8 cellular contexts compared by ENCODE assay signal in genomic region chr16:81745704-81746558, GRCh38. TPM values are rescaled to one million over a fixed set of nuclear protein-coding genes. Genes with fewer than 3 reads are reported as not detected.
DNase-seq lines count a peak whose midpoint lies in the region; ATAC-seq, FAIRE-seq and TF ChIP-seq lines count a peak whose summit lies in the region.

No MANE protein-coding gene starts in this region.

- ATAC-seq in HG03103 (IDR thresholded peaks at IDR 0.05; ENCODE audit: low read depth, unreplicated experiment) (peak; percentile 47), foreskin keratinocyte (peak; percentile 76)

- no peaks in the 10 kb centered on the region for H3K27me3 ChIP-seq in Peyer's patch
- peaks cover 7% of the 10 kb centered on the region for H3K27me3 ChIP-seq in foreskin keratinocyte
- peaks cover 4% of the 10 kb centered on the region for H3K27me3 ChIP-seq in neuron (ENCODE audit: insufficient read depth, low read length)
- no peaks in the 10 kb centered on the region for H3K27me3 ChIP-seq in stomach smooth muscle (ENCODE audit: control insufficient read depth in 1 of 2, insufficient read depth in 2 of 2, low read length in 2 of 2)

- no peaks in the 10 kb centered on the region for H3K9me3 ChIP-seq in Peyer's patch
- H3K9me3 ChIP-seq in neuron (ENCODE audit: low read length): no peaks in the 10 kb centered on the region
- no peaks in the 10 kb centered on the region for H3K9me3 ChIP-seq in stomach smooth muscle (ENCODE audit: control insufficient read depth in 2 of 2, low read length in 2 of 2)

- H3K4me1 ChIP-seq in Peyer's patch: peaks cover 0 to 11% (median 7%) of the 10 kb centered on the region in 4 donors
- no peaks in the 10 kb centered on the region for H3K4me1 ChIP-seq in foreskin keratinocyte
- H3K4me1 ChIP-seq in neuron (ENCODE audit: insufficient read depth, low read length): peaks cover 4% of the 10 kb centered on the region
- H3K4me1 ChIP-seq in stomach smooth muscle (ENCODE audit: control insufficient read depth, insufficient read depth, low read length): peaks cover 4% of the 10 kb centered on the region

- DNase-seq in 8988T: peak; percentile 83
- DNase-seq in GM18507 (ENCODE audit: extremely low spot score, insufficient read length, low read depth): peak; percentile 62
- DNase-seq in Peyer's patch: peak; percentile 75 to 89 (median 78)
- DNase-seq in activated T-helper 9 cell treated with anti-CD3 and anti-CD28 coated beads, Interleukin-2, amount 50 U/mL, for 16 hours (ENCODE audit: low read depth): peak; percentile 55
- DNase-seq in foreskin keratinocyte: peak in 1 of 2 donors; percentile 39

- no peak for TF ChIP-seq POLR2A in Peyer's patch (IDR thresholded peaks at IDR 0.05)

- FAIRE-seq in GM18507 (lab: Jason Lieb, UNC): peak; percentile 82

- peak overlapping the region; percentile 75 for H2AFZ ChIP-seq in neuron (ENCODE audit: low read depth, low read length)

- H3K27ac ChIP-seq in Peyer's patch: peak overlapping the region in 3 of 4 donors; percentile 41 to 80 (median 45)
- H3K27ac ChIP-seq in foreskin keratinocyte: no peak overlapping the region
- no peak overlapping the region for H3K27ac ChIP-seq in stomach smooth muscle (ENCODE audit: low read length)

- TF ChIP-seq CTCF in Peyer's patch (IDR thresholded peaks at IDR 0.05) (peak in 1 of 6 experiments; percentile 9), foreskin keratinocyte (conservative IDR thresholded peaks at IDR 0.05) (no peak)

- H3K4me3 ChIP-seq in Peyer's patch (peak overlapping the region; percentile 28 to 51 (median 48)), neuron (ENCODE audit: low read length) (peak overlapping the region; percentile 48), stomach smooth muscle (ENCODE audit: low read length in 2 of 2) (peak overlapping the region; percentile 59 to 73)

- H3K9ac ChIP-seq in stomach smooth muscle (ENCODE audit: low read length in 2 of 2): peak overlapping the region in 1 of 2 donors; percentile 36

- H3K36me3 ChIP-seq in Peyer's patch: no peaks in the 10 kb centered on the region
- no peaks in the 10 kb centered on the region for H3K36me3 ChIP-seq in neuron (ENCODE audit: insufficient read depth, low read length)
- H3K36me3 ChIP-seq in stomach smooth muscle (ENCODE audit: control insufficient read depth in 2 of 2, insufficient read depth in 2 of 2, low read length in 2 of 2): no peaks in the 10 kb centered on the region

RNA-seq across cellular contexts. Expression of gene PLCG2, which starts 33.2 kb away (rescaled TPM):
- total RNA-seq in Peyer's patch (100 to 1,000 TPM in 1 of 4 donors, 10 to 100 TPM in 3; 30.5 to 243 (median 56.2) TPM), foreskin keratinocyte (1.8 and 2.2 TPM in 2 replicates)
- 0.72 and 0.87 TPM in 2 replicates for polyA plus RNA-seq in foreskin keratinocyte

Comparison
In these comparisons a context has a peak if more than half of its experiments do, and no peak if none do; other contexts are left out.
1. H3K27ac ChIP-seq: peak in Peyer's patch (3 of 4); none in foreskin keratinocyte (single experiment) and stomach smooth muscle (single experiment).
2. Peak in every context shown above with its lines, with median percentiles within 50 percentile points of each other: H3K4me3 ChIP-seq.